24 cellular contexts compared by ENCODE assay signal in the genomic region with DNA sequence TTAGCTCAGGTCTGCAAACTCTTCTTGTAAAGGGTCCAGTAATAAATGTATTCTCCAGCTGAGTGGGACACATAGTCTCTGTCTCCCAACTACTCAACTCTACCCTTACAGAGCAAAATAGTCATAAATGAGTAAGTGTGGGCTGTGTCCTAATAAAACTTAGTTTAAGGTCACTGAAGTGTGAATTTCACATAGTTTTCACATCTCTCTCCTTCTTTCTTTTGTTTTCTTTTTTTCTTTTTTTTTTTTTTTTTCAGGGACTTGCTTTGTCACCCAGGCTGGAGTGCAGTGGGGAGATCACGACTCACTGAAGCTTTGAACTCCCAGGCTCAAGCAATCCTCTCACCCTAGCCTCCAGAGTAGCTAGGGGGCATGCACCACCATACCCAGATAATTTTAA.
"Had no signal": no experiment of that assay in that cellular context is flagged by ENCODE, and none has a peak within 500 bp of the region (broad histone marks: within the 10 kb centered on the region; RNA-seq: fewer than 3 reads in every experiment).

No MANE protein-coding gene starts in this region.

- H2AFZ ChIP-seq: parathyroid adenoma had no signal

- H3K9ac ChIP-seq: parathyroid adenoma had no signal

- ATAC-seq: gastroesophageal sphincter; left colon; left ventricle myocardium superior; right lobe of liver; stimulated activated effector memory CD8-positive, alpha-beta T cell treated with anti-CD3 and anti-CD28 coated beads, Interleukin-12 subunit alpha, Interleukin-12 subunit beta, amount 100 ng/mL, for 72 hours; stimulated activated naive CD8-positive, alpha-beta T cell treated with anti-CD3 and anti-CD28 coated beads, Interleukin-15, Interleukin-2, amounts not matched to agents 100 U/mL and 50 U/mL, for 24 hours; upper lobe of right lung had no signal

- H3K27ac ChIP-seq: esophagus squamous epithelium, gastroesophageal sphincter, parathyroid adenoma, prostate gland, right lobe of liver, suprapubic skin, thyroid gland, upper lobe of right lung, vagina had no signal

- H3K27me3 ChIP-seq: esophagus squamous epithelium, gastroesophageal sphincter, right lobe of liver, suprapubic skin, thyroid gland, upper lobe of right lung, vagina had no signal

- H3K9me3 ChIP-seq: esophagus squamous epithelium, gastroesophageal sphincter, prostate gland, right lobe of liver, suprapubic skin, thyroid gland, upper lobe of right lung, vagina had no signal

- H3K9me3 Mint-ChIP-seq: immature natural killer cell; naive B cell; nephron; stimulated activated effector memory CD8-positive, alpha-beta T cell treated with anti-CD3 and anti-CD28 coated beads, Interleukin-12 subunit alpha, Interleukin-12 subunit beta, amount 100 ng/mL, for 72 hours had no signal

- H3K4me1 ChIP-seq: prostate gland had no signal

- H3K27ac Mint-ChIP-seq: stimulated activated effector memory CD8-positive, alpha-beta T cell treated with anti-CD3 and anti-CD28 coated beads, Interleukin-12 subunit alpha, Interleukin-12 subunit beta, amount 100 ng/mL, for 72 hours had no signal

- DNase-seq: dermis blood vessel endothelial cell; esophagus squamous epithelium; foreskin fibroblast; immature natural killer cell; left colon; left ventricle myocardium superior; mesendoderm; naive B cell; retina; right lobe of liver; stimulated activated CD4-positive, alpha-beta T cell treated with anti-CD3 and anti-CD28 coated beads, Interleukin-4, amount 100 ng/mL, for 1 hour; stimulated activated CD8-positive, alpha-beta memory T cell treated with anti-CD3 and anti-CD28 coated beads, Interleukin-4, amount 100 ng/mL, for 48 hours; stimulated activated naive CD8-positive, alpha-beta T cell treated with anti-CD3 and anti-CD28 coated beads, Interleukin-15, Interleukin-2, amounts not matched to agents 100 U/mL and 50 U/mL, for 24 hours; thyroid gland; upper lobe of right lung had no signal

- H3K4me3 ChIP-seq: esophagus squamous epithelium, gastroesophageal sphincter, lung, prostate gland, right lobe of liver, suprapubic skin, thyroid gland, upper lobe of right lung, vagina had no signal

- H3K27me3 Mint-ChIP-seq: naive B cell had no signal

- FAIRE-seq: keratinocyte had no signal

- H3K36me3 Mint-ChIP-seq: immature natural killer cell, naive B cell had no signal

- H3K36me3 ChIP-seq: esophagus squamous epithelium, gastroesophageal sphincter, prostate gland, right lobe of liver, suprapubic skin, thyroid gland, upper lobe of right lung, vagina had no signal
